ENCODE assay signal across 12 cellular contexts in the genomic region with DNA sequence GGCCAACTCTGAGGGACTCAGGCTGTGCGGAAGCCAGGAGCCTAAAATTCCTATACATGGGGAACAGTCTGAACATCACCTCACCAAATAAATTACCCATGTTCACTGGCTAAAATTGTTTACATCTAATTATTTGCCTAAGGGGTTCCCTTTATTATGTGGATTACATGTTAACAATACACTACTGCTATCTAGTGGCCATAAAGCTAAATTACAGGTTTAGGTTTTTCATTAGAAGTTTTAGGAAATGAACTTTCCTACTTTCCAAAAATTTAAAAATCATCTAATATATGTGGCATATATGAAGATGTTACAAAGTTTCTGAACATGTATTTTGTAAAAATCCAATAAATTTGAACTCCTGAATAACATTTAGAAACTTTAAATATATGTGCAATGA. TPM values are rescaled to one million over a fixed set of nuclear protein-coding genes. Genes with fewer than 3 reads are reported as not detected.
DNase-seq lines count a peak whose midpoint lies in the region; ATAC-seq and TF ChIP-seq lines count a peak whose summit lies in the region.
"Had no signal": no experiment of that assay in that cellular context is flagged by ENCODE, and none has a peak within 500 bp of the region (broad histone marks: within the 10 kb centered on the region; RNA-seq: fewer than 3 reads in every experiment).

No MANE protein-coding gene starts in this region.

- POLR2A ChIA-PET in PC-3 (lab: Charles Lee; ENCODE audit: unreplicated experiment) (no interaction called here), GM10248 (lab: Yijun Ruan, JAX) (no interaction called here)

- H3K4me2 ChIP-seq in PC-3 (ENCODE audit: low read length), result no peak overlapping the region

- CTCF ChIA-PET in PC-3 (lab: Charles Lee), result interaction anchor here (0.5 to 1.2 kb wide), 5 partner anchors 17 to 266 kb away, joined by 3 to 4 read pairs (median 3); no protein-coding TSS in a partner anchor
- CTCF ChIA-PET in GM10248 (lab: Yijun Ruan, JAX), result interaction anchor here (1.0 to 2.2 kb wide), 2 partner anchors 14 to 29 kb away, joined by 4 to 8 read pairs; no protein-coding TSS in a partner anchor

- H3K9me2 ChIP-seq in PC-3 (replicated peaks; ENCODE audit: low read length), result no peaks in the 10 kb centered on the region

- ATAC-seq in PC-3 (no peak), HG03460 (IDR thresholded peaks at IDR 0.05; ENCODE audit: unreplicated experiment) (no peak)

- H2AFZ ChIP-seq in PC-3 (ENCODE audit: low read length), result no peak overlapping the region

- no peaks in the 10 kb centered on the region for H4K20me1 ChIP-seq in PC-3 (ENCODE audit: low read length)

- H3K9ac ChIP-seq in PC-3 (ENCODE audit: low read length), result no peak overlapping the region

- no peaks in the 10 kb centered on the region for H3K27me3 ChIP-seq in BE2C
- H3K27me3 ChIP-seq in PC-3 (ENCODE audit: low read length), result no peaks in the 10 kb centered on the region
- no peaks in the 10 kb centered on the region for H3K27me3 ChIP-seq in Peyer's patch
- H3K27me3 ChIP-seq: heart left ventricle had no signal

- H3K4me3 ChIP-seq in BE2C (ENCODE audit: low read depth, low read length) (no peak overlapping the region), GM12875 (ENCODE audit: low read depth, low read length) (no peak overlapping the region), PC-3 (ENCODE audit: low read length) (no peak overlapping the region), foreskin fibroblast (ENCODE audit: low read depth in 1 of 2, low read length in 2 of 2) (no peak overlapping the region), Peyer's patch (no peak overlapping the region)
- H3K4me3 ChIP-seq: heart left ventricle had no signal

- H3K4me1 ChIP-seq in BE2C (no peaks in the 10 kb centered on the region), PC-3 (ENCODE audit: insufficient read depth, low read length) (no peaks in the 10 kb centered on the region), Peyer's patch (no peaks in the 10 kb centered on the region)

- no peak overlapping the region for H3K27ac ChIP-seq in PC-3 (ENCODE audit: low read length)
- no peak overlapping the region for H3K27ac ChIP-seq in Peyer's patch
- H3K27ac ChIP-seq: heart left ventricle had no signal

- no peaks in the 10 kb centered on the region for H3K36me3 ChIP-seq in BE2C
- H3K36me3 ChIP-seq in PC-3 (ENCODE audit: low read depth, low read length), result no peaks in the 10 kb centered on the region
- peaks cover 0 to 17% (median 0%) of the 10 kb centered on the region in 3 donors for H3K36me3 ChIP-seq in Peyer's patch

- TF ChIP-seq CTCF in BE2C (IDR thresholded peaks at IDR 0.05; ENCODE audit: low read depth, low read length) (peak; percentile 39; the same call in 1 of the 2 replicates), GM12875 (IDR thresholded peaks at IDR 0.05; ENCODE audit: borderline replicate concordance, insufficient read depth, low read depth, low read length) (peak; percentile 39; the same call in 1 of the 2 replicates), PC-3 (conservative IDR thresholded peaks at IDR 0.05; ENCODE audit: low read depth, low read length) (peak; percentile 72), foreskin fibroblast (IDR thresholded peaks at IDR 0.05; ENCODE audit: low read depth, low read length) (peak; percentile 7), Peyer's patch (IDR thresholded peaks at IDR 0.05) (peak in 3 of 6 experiments; percentile 42 to 46 (median 43)), GM10248 (IDR thresholded peaks at IDR 0.05; ENCODE audit: control extremely low read depth, extremely low read depth, low read depth, missing control alignments) (no peak)

- no peaks in the 10 kb centered on the region for H3F3A ChIP-seq in PC-3 (ENCODE audit: low read length, unreplicated experiment)

- no TSS peak for BruUV-seq in PC-3 (replicated peaks; lab: Mats Ljungman, UMichigan)

- H3K79me2 ChIP-seq in PC-3 (ENCODE audit: low read length), result no peaks in the 10 kb centered on the region

- intact Hi-C loops in PC-3 (cut with micrococcal nuclease), result no loop called here

- DNase-seq in BE2C (no peak), PC-3 (peak; percentile 53), foreskin fibroblast (peak in 1 of 2 donors; percentile 8), Peyer's patch (no peak), GM10248 (ENCODE audit: extremely low spot score) (no peak)
- DNase-seq in stimulated activated CD8-positive, alpha-beta memory T cell treated with anti-CD3 and anti-CD28 coated beads, Interleukin-4, amount 100 ng/mL, for 48 hours, result no peak
- DNase-seq: cerebellar nuclear complex, heart left ventricle had no signal

- H3K9me3 ChIP-seq in BE2C, result no peaks in the 10 kb centered on the region
- no peaks in the 10 kb centered on the region for H3K9me3 ChIP-seq in PC-3 (ENCODE audit: low read length)
- no peaks in the 10 kb centered on the region for H3K9me3 ChIP-seq in Peyer's patch

- no peak for TF ChIP-seq POLR2A in Peyer's patch (IDR thresholded peaks at IDR 0.05)

RNA-seq across cellular contexts. Expression of gene PLA2R1, which starts 40.3 kb away (rescaled TPM):
- polyA plus RNA-seq in BE2C (2012; ENCODE audit: insufficient read depth, insufficient read length, low read depth), result not detected
- 2.4 and 3.4 TPM in 2 replicates for total RNA-seq in PC-3 (2014; rRNA removed)
- 10 to 100 TPM; 11.6 to 49.2 (median 30.5) TPM for total RNA-seq in Peyer's patch
- total RNA-seq: activated T-helper 2 cell treated with anti-CD3 and anti-CD28 coated beads, Interferon-gamma antibody, Interleukin-2, Interleukin-4, amounts not matched to agents 10 μg/mL and 5 μg/mL and 100 μg/mL, durations not matched to agents 14 hours and 24 hours and 36 hours had no signal
- polyA plus RNA-seq: IgD-negative memory B cell had no signal
